ENCODE assay signal across 14 cellular contexts in the genomic region with DNA sequence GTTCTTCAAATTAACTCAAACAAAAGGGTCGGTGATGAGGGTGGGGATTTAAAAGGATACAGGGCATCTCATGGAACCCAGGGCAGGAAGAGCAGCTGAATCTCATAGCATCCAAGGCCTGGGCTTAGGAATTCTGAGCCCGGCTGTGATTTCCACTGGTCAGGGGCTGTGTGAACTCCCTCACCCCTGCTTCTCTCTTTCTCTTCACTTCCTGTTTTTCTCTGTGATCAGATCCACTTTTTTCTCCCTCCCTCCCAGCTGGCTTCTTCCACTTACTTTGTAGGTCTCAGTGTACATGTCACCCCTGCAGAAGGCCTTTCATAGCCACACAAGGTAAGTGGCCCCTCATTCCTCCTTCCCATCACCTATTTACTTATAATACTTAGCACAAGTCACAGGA.
"Had no signal": no experiment of that assay in that cellular context is flagged by ENCODE, and none has a peak within 500 bp of the region (broad histone marks: within the 10 kb centered on the region; RNA-seq: fewer than 3 reads in every experiment).

No MANE protein-coding gene starts in this region.

- ATAC-seq: foreskin keratinocyte, SK-N-SH treated with all-trans-retinoic acid at 6 μM for 48 hours, T-helper 17 cell had no signal

- H3K4me3 ChIP-seq: esophagus squamous epithelium, upper lobe of left lung had no signal

- H3K4me3 Mint-ChIP-seq: activated naive CD8-positive, alpha-beta T cell treated with anti-CD3 and anti-CD28 coated beads, Interleukin-2, amount 10 ng/mL, durations not matched to agents 7 days and 5 days; mesothelial cell of epicardium; naive B cell; T-helper 17 cell had no signal

- H3K36me3 ChIP-seq: esophagus squamous epithelium, neutrophil, upper lobe of left lung had no signal

- H3K4me1 Mint-ChIP-seq: naive B cell, T-helper 17 cell had no signal

- H3K27ac ChIP-seq: esophagus squamous epithelium, foreskin keratinocyte, neutrophil, upper lobe of left lung had no signal

- H3K36me3 Mint-ChIP-seq: activated naive CD8-positive, alpha-beta T cell treated with anti-CD3 and anti-CD28 coated beads, Interleukin-2, amount 10 ng/mL, durations not matched to agents 7 days and 5 days; naive B cell had no signal

- H3K9me3 ChIP-seq: esophagus squamous epithelium, neutrophil, upper lobe of left lung had no signal

- H3K4me1 ChIP-seq: esophagus squamous epithelium, foreskin keratinocyte, upper lobe of left lung had no signal

- H3K27ac Mint-ChIP-seq: activated naive CD8-positive, alpha-beta T cell treated with anti-CD3 and anti-CD28 coated beads, Interleukin-2, amount 10 ng/mL, durations not matched to agents 7 days and 5 days; mesothelial cell of epicardium; progenitor cell of endocrine pancreas; T-helper 17 cell had no signal

- DNase-seq: activated CD4-positive, alpha-beta T cell treated with anti-CD3 and anti-CD28 coated beads, Interleukin-2, amount 50 U/mL, for 4 hours; activated naive CD8-positive, alpha-beta T cell treated with anti-CD3 and anti-CD28 coated beads, Interleukin-2, amount 10 ng/mL, durations not matched to agents 7 days and 5 days; aorta; esophagus squamous epithelium; foreskin keratinocyte; naive B cell; stimulated activated CD4-positive, alpha-beta T cell treated with anti-CD3 and anti-CD28 coated beads, Interleukin-2, amount 100 ng/mL, for 24 hours; stimulated activated naive CD4-positive, alpha-beta T cell; T-helper 17 cell; upper lobe of left lung had no signal

- H3K27me3 ChIP-seq: esophagus squamous epithelium, upper lobe of left lung had no signal
